In the genomic region with DNA sequence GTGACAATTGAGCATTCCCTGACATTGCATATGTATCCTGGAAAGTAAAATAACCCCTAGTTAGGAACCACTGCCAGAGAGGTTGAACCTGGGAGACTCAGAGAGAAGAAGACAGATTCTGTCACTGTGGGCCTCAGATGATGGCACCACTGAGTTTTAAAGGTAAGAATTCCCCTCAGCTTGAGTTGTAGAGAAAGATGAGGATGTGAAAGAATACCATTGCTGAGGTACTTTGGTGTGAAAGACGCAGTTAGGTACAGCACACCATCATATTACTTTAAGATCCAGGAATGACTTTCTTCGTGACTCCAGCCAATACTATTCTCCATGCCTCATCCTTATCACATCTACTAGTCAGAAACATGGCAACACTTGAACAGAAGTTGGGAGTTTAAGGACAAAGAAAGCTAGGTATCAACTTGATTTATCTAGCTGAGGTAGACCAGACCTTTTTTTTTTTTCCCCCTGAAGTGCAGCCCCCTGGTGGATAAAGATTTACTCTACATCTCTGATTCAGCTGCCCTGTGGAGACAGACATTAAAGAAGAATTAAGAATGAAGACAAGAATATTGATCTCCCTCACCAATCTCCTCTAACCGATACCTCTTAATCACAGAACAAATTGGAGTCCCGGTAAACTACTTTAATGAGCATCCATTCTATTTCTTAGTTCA, we compare ENCODE assay signal across 13 cellular contexts.
DNase-seq lines count a peak whose midpoint lies in the region; ATAC-seq and TF ChIP-seq lines count a peak whose summit lies in the region.
"Had no signal": no experiment of that assay in that cellular context is flagged by ENCODE, and none has a peak within 500 bp of the region (broad histone marks: within the 10 kb centered on the region; RNA-seq: fewer than 3 reads in every experiment).

No MANE protein-coding gene starts in this region.

- no peak overlapping the region for H3K4me3 ChIP-seq in AG09309 (ENCODE audit: control insufficient read depth, low read depth, low read length)
- H3K4me3 ChIP-seq in brain microvascular endothelial cell (ENCODE audit: low read depth, low read length), result no peak overlapping the region
- H3K4me3 ChIP-seq: heart right ventricle, skin epidermis had no signal

- DNase-seq in AG09309 (ENCODE audit: low read depth) (no peak), brain microvascular endothelial cell (no peak), NCI-H774 (lab: John Stamatoyannopoulos, UW) (no peak)
- DNase-seq: activated CD4-positive, alpha-beta T cell treated with anti-CD3 and anti-CD28 coated beads for 1 hour; CD4-positive, alpha-beta T cell; cortex of kidney; heart right ventricle had no signal

- TF ChIP-seq CTCF in AG09309 (IDR thresholded peaks at IDR 0.05; ENCODE audit: control insufficient read depth, insufficient read depth, low read depth, low read length, missing control alignments) (peak; percentile 4), brain microvascular endothelial cell (IDR thresholded peaks at IDR 0.05; ENCODE audit: low read depth, low read length, missing control alignments) (peak; percentile 33)

- H3K27me3 ChIP-seq in brain microvascular endothelial cell (replicated peaks), result no peaks in the 10 kb centered on the region
- H3K27me3 ChIP-seq: heart right ventricle had no signal

- H3K36me3 ChIP-seq in brain microvascular endothelial cell (replicated peaks), result no peaks in the 10 kb centered on the region
- H3K36me3 ChIP-seq: heart right ventricle had no signal

- TF ChIP-seq POLR2A in GM18505 (IDR thresholded peaks at IDR 0.05; ENCODE audit: borderline replicate concordance, extremely low read depth, insufficient read depth, insufficient read length), result no peak

- ATAC-seq in GM18505 (IDR thresholded peaks at IDR 0.05; ENCODE audit: unreplicated experiment) (peak; percentile 57), HG03354 (IDR thresholded peaks at IDR 0.05; ENCODE audit: poor library complexity, severe bottlenecking, unreplicated experiment) (peak; percentile 44), GM21619 (IDR thresholded peaks at IDR 0.05; ENCODE audit: unreplicated experiment) (no peak), GM21423 (IDR thresholded peaks at IDR 0.05; ENCODE audit: unreplicated experiment) (no peak), HG02763 (IDR thresholded peaks at IDR 0.05; ENCODE audit: unreplicated experiment) (no peak)
- ATAC-seq: heart right ventricle had no signal

- no peak overlapping the region for H3K27ac ChIP-seq in brain microvascular endothelial cell
- H3K27ac ChIP-seq: heart right ventricle, skin epidermis had no signal

- in situ Hi-C loops in brain microvascular endothelial cell (cut with HindIII; ENCODE audit: low pct_ligation_motif_present, low sequenced_read_pairs), result no loop called here

Comparison
In these comparisons a context has a peak if more than half of its experiments do, and no peak if none do; other contexts are left out.
1. ATAC-seq: peak in GM18505 (single experiment) and HG03354 (single experiment); none in GM21619 (single experiment), GM21423 (single experiment) and HG02763 (single experiment).